9 cellular contexts compared by ENCODE assay signal in the genomic region with DNA sequence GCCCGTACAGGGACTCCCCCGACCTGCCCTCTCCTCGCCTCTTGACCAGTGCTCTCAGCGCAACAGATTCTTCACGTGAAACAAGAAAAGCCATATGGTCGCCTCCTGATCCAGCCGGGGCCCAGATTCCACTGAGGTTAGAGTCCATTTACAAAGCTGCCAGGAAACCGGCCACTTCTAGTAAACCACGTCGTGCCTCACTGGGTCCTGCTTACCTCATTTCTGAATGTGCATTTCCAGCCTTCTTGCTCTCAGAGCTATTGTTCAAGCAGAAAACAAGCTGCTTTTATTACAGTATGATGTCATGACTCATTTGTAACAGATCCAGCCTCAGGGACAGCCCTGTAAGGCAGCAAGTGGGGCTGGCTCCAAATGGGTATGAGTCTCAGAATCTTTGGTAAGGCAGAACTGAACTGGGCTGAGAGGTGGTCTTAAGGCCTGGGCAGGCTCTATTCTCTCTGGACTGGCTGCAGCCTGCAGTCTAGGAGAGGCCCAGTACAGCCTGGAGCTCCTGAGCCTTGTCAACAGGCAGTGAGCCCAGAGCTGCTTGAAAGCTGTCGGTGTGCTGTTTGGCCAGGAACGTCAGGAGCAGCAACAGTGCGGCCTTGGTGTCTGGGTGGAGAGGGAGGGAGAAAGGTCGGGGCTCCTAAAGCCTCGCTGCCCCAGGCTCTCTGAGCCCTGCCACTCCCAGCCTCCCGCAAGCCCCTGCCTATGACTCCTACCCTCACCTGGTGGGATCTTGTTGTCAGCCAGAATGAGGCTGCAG. TPM values are rescaled to one million over a fixed set of nuclear protein-coding genes. Genes with fewer than 3 reads are reported as not detected.
DNase-seq lines count a peak whose midpoint lies in the region; FAIRE-seq and TF ChIP-seq lines count a peak whose summit lies in the region.
"Had no signal": no experiment of that assay in that cellular context is flagged by ENCODE, and none has a peak within 500 bp of the region (broad histone marks: within the 10 kb centered on the region; RNA-seq: fewer than 3 reads in every experiment).

No MANE protein-coding gene starts in this region.

- no peak for TF ChIP-seq CTCF in astrocyte (IDR thresholded peaks at IDR 0.05; ENCODE audit: insufficient read depth, low read depth, low read length)

- no peak overlapping the region for H3K4me3 Mint-ChIP-seq in astrocyte (ENCODE audit: unreplicated experiment)

- peak overlapping the region; percentile 75 for H3K27ac Mint-ChIP-seq in astrocyte (ENCODE audit: unreplicated experiment)

- H3K36me3 Mint-ChIP-seq in astrocyte (ENCODE audit: low read depth, unreplicated experiment), result peaks cover 15% of the 10 kb centered on the region

- H3K4me1 Mint-ChIP-seq in astrocyte (ENCODE audit: low read depth, unreplicated experiment), result peaks cover 7% of the 10 kb centered on the region

- no peaks in the 10 kb centered on the region for H3K27me3 Mint-ChIP-seq in astrocyte (ENCODE audit: low read depth, unreplicated experiment)

- H3K4me3 ChIP-seq in astrocyte (ENCODE audit: insufficient read depth, low read depth, low read length), result no peak overlapping the region

- no peaks in the 10 kb centered on the region for H3K79me2 ChIP-seq in astrocyte (ENCODE audit: insufficient read depth, low read length)

- H3K27ac ChIP-seq in astrocyte (ENCODE audit: low read depth, low read length), result peak overlapping the region; percentile 18
- H3K27ac ChIP-seq in substantia nigra (ENCODE audit: low read depth, low read length, poor library complexity, severe bottlenecking), result peak overlapping the region; percentile 86

- peaks cover 5% of the 10 kb centered on the region for H3K4me1 ChIP-seq in astrocyte (ENCODE audit: insufficient read depth, low read length)

- H3K9me3 ChIP-seq in astrocyte (ENCODE audit: insufficient read depth, low read depth, low read length), result no peaks in the 10 kb centered on the region

- no peaks in the 10 kb centered on the region for H3K9me3 Mint-ChIP-seq in astrocyte (ENCODE audit: unreplicated experiment)

- H3K36me3 ChIP-seq in astrocyte (ENCODE audit: insufficient read depth, low read length), result peaks cover 23% of the 10 kb centered on the region

- no peak for FAIRE-seq in astrocyte (lab: Jason Lieb, UNC)
- FAIRE-seq: A204.1 had no signal

- H3K4me2 ChIP-seq in astrocyte (ENCODE audit: low read length), result no peak overlapping the region

- peak overlapping the region; percentile 8 for H3K9ac ChIP-seq in astrocyte (ENCODE audit: low read length)

- peak; percentile 12 for DNase-seq in DMS153 (lab: John Stamatoyannopoulos, UW)
- DNase-seq in DMS153 treated with DMSO at 0.1 percent for 48 hours (lab: John Stamatoyannopoulos, UW; ENCODE audit: unreplicated experiment), result no peak
- DNase-seq in astrocyte (ENCODE audit: low read depth), result peak; percentile 88
- DNase-seq in inferior parietal cortex (ENCODE audit: extremely low spot score), result peak; percentile 63
- peak in 19 of 49 donors; percentile 5 to 68 (median 30) for DNase-seq in substantia nigra (lab: John Stamatoyannopoulos, UW)
- no peak for DNase-seq in NCI-H1436 (lab: John Stamatoyannopoulos, UW)
- DNase-seq in NCI-H1694 (lab: John Stamatoyannopoulos, UW), result no peak
- no peak for DNase-seq in NCI-H345 (lab: John Stamatoyannopoulos, UW)

- H3K27me3 ChIP-seq in astrocyte (ENCODE audit: insufficient read depth, low read length), result no peaks in the 10 kb centered on the region

- H2AFZ ChIP-seq in astrocyte (ENCODE audit: low read depth, low read length), result no peak overlapping the region

- peaks cover 37% of the 10 kb centered on the region for H4K20me1 ChIP-seq in astrocyte (ENCODE audit: insufficient read depth, low read length)

RNA-seq across cellular contexts. Expression of gene REC8, which starts 8.3 kb away (rescaled TPM):
- 33.5 and 46.4 TPM in 2 replicates for total RNA-seq in astrocyte

RNA-seq across cellular contexts. Expression of gene IPO4, which starts 8.5 kb away (rescaled TPM):
- 46.1 and 53.3 TPM in 2 replicates for total RNA-seq in astrocyte

RNA-seq across cellular contexts. Expression of gene TM9SF1, which starts 15.1 kb away (rescaled TPM):
- total RNA-seq in astrocyte, result 59.3 and 62.9 TPM in 2 replicates

RNA-seq across cellular contexts. Expression of gene IRF9, which starts 19.1 kb away (rescaled TPM):
- 76.0 and 89.4 TPM in 2 replicates for total RNA-seq in astrocyte

RNA-seq across cellular contexts. Expression of gene TSSK4, which starts 25.4 kb away (rescaled TPM):
- 0.22 and 0.34 TPM in 2 replicates for total RNA-seq in astrocyte

Comparison
In these comparisons a context has a peak if more than half of its experiments do, and no peak if none do; other contexts are left out.
1. DNase-seq: peak in DMS153 (single experiment), astrocyte (single experiment) and inferior parietal cortex (single experiment); none in DMS153 treated with DMSO at 0.1 percent for 48 hours (single experiment), NCI-H1436 (single experiment), NCI-H1694 (single experiment) and NCI-H345 (single experiment).